In the genomic region with DNA sequence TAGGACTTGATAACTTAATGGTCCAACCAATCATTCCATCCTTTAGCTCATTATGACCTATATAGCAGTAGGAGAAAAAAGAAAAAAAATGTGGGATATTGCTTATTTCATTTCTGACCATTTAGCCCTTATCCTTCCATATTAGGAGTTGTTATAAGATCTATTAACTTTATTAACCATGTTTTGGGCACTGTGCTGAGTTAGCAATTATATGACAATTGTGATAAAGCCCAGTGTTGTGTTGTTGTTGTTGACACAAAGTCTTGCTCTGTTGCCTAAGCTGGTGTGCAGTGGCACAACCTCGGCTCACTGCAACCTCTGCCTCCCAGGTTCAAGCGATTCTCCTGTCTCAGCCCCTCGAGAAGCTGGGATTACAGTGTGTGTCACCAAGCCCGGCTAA, we compare ENCODE assay signal across 28 cellular contexts.
"Had no signal": no experiment of that assay in that cellular context is flagged by ENCODE, and none has a peak within 500 bp of the region (broad histone marks: within the 10 kb centered on the region; RNA-seq: fewer than 3 reads in every experiment).

No MANE protein-coding gene starts in this region.

- DNase-seq: colonic mucosa; cortex of kidney; dermis blood vessel endothelial cell; dorsolateral prefrontal cortex; effector CD4-positive, alpha-beta T cell; effector CD8-positive, alpha-beta T cell; effector memory CD4-positive, alpha-beta T cell; effector memory CD8-positive, alpha-beta T cell; endodermal cell; erythroblast; esophagus squamous epithelium; foreskin fibroblast; foreskin keratinocyte; foreskin melanocyte; gastrocnemius medialis; glutamatergic neuron; head of caudate nucleus; heart left ventricle; heart right ventricle had no signal

- H3K27ac ChIP-seq: colonic mucosa, coronary artery, dorsolateral prefrontal cortex, epithelial cell of prostate, esophagus muscularis mucosa, esophagus squamous epithelium, foreskin keratinocyte, gastrocnemius medialis, gastroesophageal sphincter, heart left ventricle, heart right ventricle had no signal

- H3K4me1 ChIP-seq: colonic mucosa, esophagus muscularis mucosa, esophagus squamous epithelium, foreskin keratinocyte, gastrocnemius medialis, gastroesophageal sphincter, heart left ventricle, heart right ventricle had no signal

- ATAC-seq: effector memory CD8-positive, alpha-beta T cell; esophagus mucosa; foreskin keratinocyte; gastrocnemius medialis; gastroesophageal sphincter; heart left ventricle; heart right ventricle had no signal

- H3K36me3 ChIP-seq: colonic mucosa, esophagus muscularis mucosa, esophagus squamous epithelium, gastrocnemius medialis, gastroesophageal sphincter, heart left ventricle, heart right ventricle had no signal

- FAIRE-seq: colon, endometrium, endothelial cell of umbilical vein, frontal cortex had no signal

- H3K27me3 ChIP-seq: colonic mucosa, dorsolateral prefrontal cortex, esophagus muscularis mucosa, esophagus squamous epithelium, foreskin keratinocyte, gastrocnemius medialis, gastroesophageal sphincter, heart left ventricle, heart right ventricle had no signal

- H3K4me3 ChIP-seq: colonic mucosa, coronary artery, dorsolateral prefrontal cortex, esophagus muscularis mucosa, esophagus squamous epithelium, gastrocnemius medialis, gastroesophageal sphincter, heart left ventricle, heart right ventricle had no signal

- H3K9me3 ChIP-seq: colonic mucosa, esophagus muscularis mucosa, esophagus squamous epithelium, gastrocnemius medialis, gastroesophageal sphincter had no signal
